In genomic region chr5:78234804-78235203, GRCh38 we compare ENCODE assay signal across 14 cellular contexts.
"Had no signal": no experiment of that assay in that cellular context is flagged by ENCODE, and none has a peak within 500 bp of the region (broad histone marks: within the 10 kb centered on the region; RNA-seq: fewer than 3 reads in every experiment).

No MANE protein-coding gene starts in this region.

- FAIRE-seq: RCC 7860 had no signal

- H3K9me3 ChIP-seq: SJSA1 had no signal

- H3K27me3 ChIP-seq: SJSA1 had no signal

- H3K4me3 ChIP-seq: SJSA1, SK-N-MC had no signal

- H3K27ac ChIP-seq: SJSA1, SK-N-MC had no signal

- H3K4me1 ChIP-seq: SJSA1 had no signal

- DNase-seq: NCI-H1048, NCI-H1105, NCI-H1436 treated with DMSO at 0.1 percent for 48 hours, NCI-H1694 treated with DMSO at 0.1 percent for 48 hours, NCI-H2107, NCI-H2227 treated with DMSO at 0.1 percent for 48 hours, NCI-H524, NCI-H69, Right ventricle myocardium superior, RPMI8226, SIG-M5 had no signal
